In genomic region chr7:158587425-158588084, GRCh38 we compare ENCODE assay signal across 8 cellular contexts. TPM values are rescaled to one million over a fixed set of nuclear protein-coding genes. Genes with fewer than 3 reads are reported as not detected.
DNase-seq lines count a peak whose midpoint lies in the region; ATAC-seq, FAIRE-seq and TF ChIP-seq lines count a peak whose summit lies in the region.

TSS of gene PTPRN2 (minus strand) at chr7:158587823.

- FAIRE-seq in D721Med (lab: Jason Lieb, UNC) = no peak

- no peaks in the 10 kb centered on the region for H3K9me3 ChIP-seq in naive thymus-derived CD4-positive, alpha-beta T cell (ENCODE audit: control insufficient read depth in 2 of 3, low read length in 3 of 3)

- intact Hi-C loops in naive thymus-derived CD4-positive, alpha-beta T cell (cut with micrococcal nuclease) = no loop called here

- ATAC-seq in esophagus mucosa = peak; percentile 92
- ATAC-seq in naive thymus-derived CD4-positive, alpha-beta T cell = peak; percentile 95
- ATAC-seq in stimulated activated effector memory CD8-positive, alpha-beta T cell treated with anti-CD3 and anti-CD28 coated beads, Interleukin-12 subunit alpha, Interleukin-12 subunit beta, amount 100 ng/mL, for 72 hours = peak; percentile 78

- no peak for TF ChIP-seq CTCF in D721Med (IDR thresholded peaks at IDR 0.05; ENCODE audit: insufficient read depth, missing control alignments)

- peaks cover 0 to 12% (median 4%) of the 10 kb centered on the region in 11 donors for H3K9me3 Mint-ChIP-seq in naive thymus-derived CD4-positive, alpha-beta T cell
- H3K9me3 Mint-ChIP-seq in stimulated activated effector memory CD8-positive, alpha-beta T cell treated with anti-CD3 and anti-CD28 coated beads, Interleukin-12 subunit alpha, Interleukin-12 subunit beta, amount 100 ng/mL, for 72 hours = no peaks in the 10 kb centered on the region

- DNase-seq in D721Med (ENCODE audit: insufficient read length, low spot score) = peak; percentile 85
- peak; percentile 100 for DNase-seq in HEK293T (ENCODE audit: extremely low spot score)
- peak; percentile 91 for DNase-seq in NCI-H69 (lab: John Stamatoyannopoulos, UW)
- DNase-seq in activated T-cell treated with anti-CD3 and anti-CD28 coated beads for 4 hours = peak; percentile 41
- DNase-seq in naive thymus-derived CD4-positive, alpha-beta T cell = peak; percentile 13 to 76 (median 44)
- DNase-seq in stimulated activated effector memory CD8-positive, alpha-beta T cell treated with anti-CD3 and anti-CD28 coated beads, Interleukin-12 subunit alpha, Interleukin-12 subunit beta, amount 100 ng/mL, for 72 hours (ENCODE audit: low spot score in 2 of 2) = peak; percentile 52 to 57
- DNase-seq in inferior parietal cortex (ENCODE audit: extremely low spot score) = no peak

- H3K27me3 ChIP-seq in naive thymus-derived CD4-positive, alpha-beta T cell (ENCODE audit: control insufficient read depth in 2 of 2, insufficient read depth in 2 of 2, low read length in 2 of 2) = peaks cover 0 to 24% of the 10 kb centered on the region in 2 donors

- H3K4me3 ChIP-seq in naive thymus-derived CD4-positive, alpha-beta T cell (ENCODE audit: low read length) = no peak within 1 kb of the TSS

- peaks cover 3 to 11% of the 10 kb centered on the region in 2 donors for H3K4me1 ChIP-seq in naive thymus-derived CD4-positive, alpha-beta T cell (ENCODE audit: control insufficient read depth in 2 of 2, insufficient read depth in 2 of 2, low read length in 2 of 2)

- peak within 1 kb of the TSS in 3 of 9 donors; percentile 1 to 31 (median 29) for H3K27ac Mint-ChIP-seq in naive thymus-derived CD4-positive, alpha-beta T cell
- no peak within 1 kb of the TSS for H3K27ac Mint-ChIP-seq in stimulated activated effector memory CD8-positive, alpha-beta T cell treated with anti-CD3 and anti-CD28 coated beads, Interleukin-12 subunit alpha, Interleukin-12 subunit beta, amount 100 ng/mL, for 72 hours

- H3K4me3 Mint-ChIP-seq in naive thymus-derived CD4-positive, alpha-beta T cell = peak within 1 kb of the TSS in 8 of 10 donors; percentile 44 to 84 (median 60)
- peak within 1 kb of the TSS; percentile 60 for H3K4me3 Mint-ChIP-seq in stimulated activated effector memory CD8-positive, alpha-beta T cell treated with anti-CD3 and anti-CD28 coated beads, Interleukin-12 subunit alpha, Interleukin-12 subunit beta, amount 100 ng/mL, for 72 hours

- H3K27ac ChIP-seq in naive thymus-derived CD4-positive, alpha-beta T cell (ENCODE audit: low read depth, low read length) = no peak within 1 kb of the TSS

- POLR2A ChIA-PET in HEK293T (lab: Yijun Ruan, JAX) = no interaction called here
- POLR2A ChIA-PET in naive thymus-derived CD4-positive, alpha-beta T cell (lab: Charles Lee) = no interaction called here

- CTCF ChIA-PET in HEK293T (lab: Yijun Ruan, JAX) = no interaction called here
- CTCF ChIA-PET in naive thymus-derived CD4-positive, alpha-beta T cell (lab: Charles Lee) = no interaction called here

- H3K4me1 Mint-ChIP-seq in naive thymus-derived CD4-positive, alpha-beta T cell = peaks cover 0 to 22% (median 11%) of the 10 kb centered on the region in 7 donors
- peaks cover 10% of the 10 kb centered on the region for H3K4me1 Mint-ChIP-seq in stimulated activated effector memory CD8-positive, alpha-beta T cell treated with anti-CD3 and anti-CD28 coated beads, Interleukin-12 subunit alpha, Interleukin-12 subunit beta, amount 100 ng/mL, for 72 hours

- H3K36me3 ChIP-seq in naive thymus-derived CD4-positive, alpha-beta T cell (ENCODE audit: control insufficient read depth in 2 of 3, insufficient read depth in 3 of 3, low read length in 3 of 3) = no peaks in the 10 kb centered on the region

- H3K27me3 Mint-ChIP-seq in naive thymus-derived CD4-positive, alpha-beta T cell = peaks cover 36 to 54% (median 43%) of the 10 kb centered on the region in 5 donors

- H3K36me3 Mint-ChIP-seq in naive thymus-derived CD4-positive, alpha-beta T cell = peaks cover 0 to 7% (median 0%) of the 10 kb centered on the region in 5 donors
- peaks cover 5% of the 10 kb centered on the region for H3K36me3 Mint-ChIP-seq in stimulated activated effector memory CD8-positive, alpha-beta T cell treated with anti-CD3 and anti-CD28 coated beads, Interleukin-12 subunit alpha, Interleukin-12 subunit beta, amount 100 ng/mL, for 72 hours

TF ChIP-seq in HEK293T, 16 proteins besides CTCF, POLR2A, EP300 and RAD21:
- TF ChIP-seq L3MBTL2 (conservative IDR thresholded peaks at IDR 0.05) = no peak
- TF ChIP-seq FOXK2 (IDR thresholded peaks at IDR 0.05) = no peak
- no peak for TF ChIP-seq FOXA1 (IDR thresholded peaks at IDR 0.05)
- TF ChIP-seq SUZ12 (IDR thresholded peaks at IDR 0.05) = no peak
- TF ChIP-seq ZNF384 (IDR thresholded peaks at IDR 0.05) = no peak
- TF ChIP-seq BHLHE40 (IDR thresholded peaks at IDR 0.05; ENCODE audit: borderline replicate concordance) = no peak
- TF ChIP-seq HDGF (IDR thresholded peaks at IDR 0.05; ENCODE audit: borderline replicate concordance) = no peak
- no peak for TF ChIP-seq LEF1 (IDR thresholded peaks at IDR 0.05; ENCODE audit: borderline replicate concordance)
- TF ChIP-seq NFRKB (IDR thresholded peaks at IDR 0.05) = no peak
- TF ChIP-seq SP1 (IDR thresholded peaks at IDR 0.05) = no peak

RNA-seq across cellular contexts. Expression of gene PTPRN2, which starts in this region (rescaled TPM):
- 0.44 TPM for total RNA-seq in esophagus mucosa
- 1 to 10 TPM in 3 of 5 experiments, under 1 TPM in 2; 0.58 to 2.3 (median 1.3) TPM for total RNA-seq in naive thymus-derived CD4-positive, alpha-beta T cell
- 1 to 10 TPM; 1.7 to 2.1 TPM for polyA plus RNA-seq in naive thymus-derived CD4-positive, alpha-beta T cell

Comparison
In these comparisons a context has a peak if more than half of its experiments do, and no peak if none do; other contexts are left out.
1. Peak in ATAC-seq in esophagus mucosa; RNA of the gene not detected or under 1 TPM.